8 cellular contexts compared by ENCODE assay signal in genomic region chr11:108498816-108499408, GRCh38. TPM values are rescaled to one million over a fixed set of nuclear protein-coding genes. Genes with fewer than 3 reads are reported as not detected.
DNase-seq lines count a peak whose midpoint lies in the region; ATAC-seq, FAIRE-seq and TF ChIP-seq lines count a peak whose summit lies in the region.

No MANE protein-coding gene starts in this region.

- ATAC-seq in HG03432 (IDR thresholded peaks at IDR 0.05; ENCODE audit: unreplicated experiment): peak; percentile 17

- DNase-seq in keratinocyte (ENCODE audit: low read depth, low spot score): no peak
- DNase-seq in KG1 (lab: John Stamatoyannopoulos, UW): no peak
- DNase-seq in mucosa of gallbladder (ENCODE audit: low spot score): no peak
- no peak for DNase-seq in DMS153 (lab: John Stamatoyannopoulos, UW)
- DNase-seq in H54 (ENCODE audit: insufficient read length, low spot score): no peak

- H2AFZ ChIP-seq in keratinocyte (ENCODE audit: control insufficient read depth, low read length): peak overlapping the region; percentile 82

- no peaks in the 10 kb centered on the region for H3K27me3 ChIP-seq in keratinocyte (ENCODE audit: control insufficient read depth, extremely low read depth, insufficient read depth, low read length)
- no peaks in the 10 kb centered on the region for H3K27me3 ChIP-seq in stomach smooth muscle (ENCODE audit: control insufficient read depth in 1 of 2, insufficient read depth in 2 of 2, low read length in 2 of 2)

- H3K9ac ChIP-seq in keratinocyte (ENCODE audit: control insufficient read depth, extremely low read depth, insufficient read depth, low read length) (no peak overlapping the region), stomach smooth muscle (ENCODE audit: low read length in 2 of 2) (peak overlapping the region; percentile 82 to 96)

- no peaks in the 10 kb centered on the region for H3K9me1 ChIP-seq in keratinocyte (ENCODE audit: control insufficient read depth, extremely low read depth, insufficient read depth, low read length)

- H3K4me2 ChIP-seq in keratinocyte (ENCODE audit: control insufficient read depth, extremely low read depth, insufficient read depth, low read depth, low read length): no peak overlapping the region

- H3K36me3 ChIP-seq in keratinocyte (ENCODE audit: control insufficient read depth in 2 of 2, extremely low read depth in 1 of 2, insufficient read depth in 2 of 2, low read length in 2 of 2) (no peaks in the 10 kb centered on the region), stomach smooth muscle (ENCODE audit: control insufficient read depth in 2 of 2, insufficient read depth in 2 of 2, low read length in 2 of 2) (no peaks in the 10 kb centered on the region)

- H3K4me1 ChIP-seq in keratinocyte (ENCODE audit: control insufficient read depth, extremely low read depth, insufficient read depth, low read length) (peaks cover 22% of the 10 kb centered on the region), stomach smooth muscle (ENCODE audit: control insufficient read depth, insufficient read depth, low read length) (peaks cover 7% of the 10 kb centered on the region)

- H3K9me3 ChIP-seq in keratinocyte (ENCODE audit: control insufficient read depth, low read depth, low read length): no peaks in the 10 kb centered on the region
- H3K9me3 ChIP-seq in stomach smooth muscle (ENCODE audit: control insufficient read depth in 2 of 2, low read length in 2 of 2): no peaks in the 10 kb centered on the region

- no peak for TF ChIP-seq CTCF in keratinocyte (optimal IDR thresholded peaks at IDR 0.05 in 1 of 3, IDR thresholded peaks at IDR 0.05 in 1 of 3, conservative IDR thresholded peaks at IDR 0.05 in 1 of 3; ENCODE audit: extremely low read depth in 1 of 3, insufficient read depth in 2 of 3, low read length in 3 of 3)

- dilution Hi-C loops in keratinocyte (cut with MboI; ENCODE audit: extremely low pct_ligation_motif_present, low sequenced_read_pairs): no loop called here

- TF ChIP-seq POLR2A in H54 (IDR thresholded peaks at IDR 0.05; ENCODE audit: low read depth, low read length): no peak

- peak overlapping the region in 1 of 3 experiments; percentile 73 for H3K4me3 ChIP-seq in keratinocyte (ENCODE audit: control insufficient read depth in 2 of 3, extremely low read depth in 1 of 3, insufficient read depth in 2 of 3, low read depth in 1 of 3, low read length in 3 of 3)
- peak overlapping the region; percentile 67 to 81 for H3K4me3 ChIP-seq in stomach smooth muscle (ENCODE audit: low read length in 2 of 2)

- 56 to 65% (median 57%) methylated on average over 29 of the region's 29 CpGs for WGBS in adipose tissue, 3 donors

- no peak for FAIRE-seq in keratinocyte (lab: Jason Lieb, UNC)
- no peak for FAIRE-seq in H54 (lab: Jason Lieb, UNC)

- peak overlapping the region; percentile 55 for H3K27ac ChIP-seq in adipose tissue (ENCODE audit: low read depth, low read length)
- no peak overlapping the region for H3K27ac ChIP-seq in keratinocyte (ENCODE audit: control insufficient read depth, insufficient read depth, low read length)
- H3K27ac ChIP-seq in stomach smooth muscle (ENCODE audit: low read length): peak overlapping the region; percentile 98

- H3K79me2 ChIP-seq in keratinocyte (ENCODE audit: control insufficient read depth, insufficient read depth, low read length): no peaks in the 10 kb centered on the region

- no peaks in the 10 kb centered on the region for H4K20me1 ChIP-seq in keratinocyte (ENCODE audit: control insufficient read depth, extremely low read depth, insufficient read depth, low read length)

RNA-seq across cellular contexts. Expression of gene POGLUT3, which starts 0.7 kb away (rescaled TPM):
- polyA plus RNA-seq in adipose tissue: 10 to 100 TPM in 2 of 3 donors, 1 to 10 TPM in 1; 3.5 to 25.9 (median 12.7) TPM
- polyA plus RNA-seq in keratinocyte: 1.4 to 3.7 TPM (median 2.5 TPM) in 3 replicates
- polyA plus RNA-seq in keratinocyte (2011; ENCODE audit: low read depth): 1.5 TPM
- polyA plus RNA-seq in keratinocyte (2011; cell fraction: cytosol; rRNA removed): 1.2 and 1.3 TPM in 2 replicates
- 1.3 TPM in 2 replicates for polyA plus RNA-seq in keratinocyte (2011; cell fraction: nucleus; rRNA removed)
- 1.6 and 2.4 TPM in 2 replicates for polyA plus RNA-seq in keratinocyte (2012; ENCODE audit: low replicate concordance)
- 0.33 to 2.5 TPM (median 2.3 TPM) in 3 replicates for polyA minus RNA-seq in keratinocyte
- polyA minus RNA-seq in keratinocyte (2011; cell fraction: cytosol; rRNA and poly(A)+ RNA removed): 1.3 TPM
- polyA minus RNA-seq in keratinocyte (2011; cell fraction: nucleus; rRNA and poly(A)+ RNA removed): 0.63 and 1.9 TPM in 2 replicates
- 21.6 TPM for total RNA-seq in mucosa of gallbladder

RNA-seq across cellular contexts. Expression of gene C11orf65, which starts 31.6 kb away (rescaled TPM):
- polyA plus RNA-seq in adipose tissue: under 1 TPM; 0.33 to 0.64 (median 0.56) TPM
- polyA plus RNA-seq in keratinocyte: 0.34 to 0.83 TPM (median 0.46 TPM) in 3 replicates
- polyA plus RNA-seq in keratinocyte (2011; ENCODE audit: low read depth): 1.3 TPM
- 0.51 and 1.2 TPM in 2 replicates for polyA plus RNA-seq in keratinocyte (2011; cell fraction: cytosol; rRNA removed)
- 0.73 and 1.1 TPM in 2 replicates for polyA plus RNA-seq in keratinocyte (2011; cell fraction: nucleus; rRNA removed)
- 0.84 and 1.1 TPM in 2 replicates for polyA plus RNA-seq in keratinocyte (2012; ENCODE audit: low replicate concordance)
- 0.74 TPM in 1 of 3 replicates, not detected in the others for polyA minus RNA-seq in keratinocyte
- not detected for polyA minus RNA-seq in keratinocyte (2011; cell fraction: cytosol; rRNA and poly(A)+ RNA removed)
- 0.74 and 1.0 TPM in 2 replicates for polyA minus RNA-seq in keratinocyte (2011; cell fraction: nucleus; rRNA and poly(A)+ RNA removed)
- 0.58 TPM for total RNA-seq in mucosa of gallbladder
